28 cellular contexts compared by ENCODE assay signal in genomic region chr1:74611887-74612286, GRCh38.
"Had no signal": no experiment of that assay in that cellular context is flagged by ENCODE, and none has a peak within 500 bp of the region (broad histone marks: within the 10 kb centered on the region; RNA-seq: fewer than 3 reads in every experiment).

No MANE protein-coding gene starts in this region.

- H3K27ac ChIP-seq: brain microvascular endothelial cell, SK-N-MC had no signal

- H3K27me3 Mint-ChIP-seq: activated B cell treated with CpG ODN at 0.5 μM for 24 hours; activated CD4-positive, alpha-beta memory T cell treated with anti-CD3 and anti-CD28 coated beads, Interleukin-2, amount 10 ng/mL, durations not matched to agents 7 days and 5 days had no signal

- H3K36me3 Mint-ChIP-seq: activated naive CD4-positive, alpha-beta T cell treated with anti-CD3 and anti-CD28 coated beads, Interleukin-2, amount 50 U/mL, for 24 hours had no signal

- ATAC-seq: Panc1, Right ventricle myocardium inferior had no signal

- H3K4me1 Mint-ChIP-seq: activated B cell treated with CpG ODN at 0.5 μM for 24 hours; activated CD4-positive, alpha-beta memory T cell treated with anti-CD3 and anti-CD28 coated beads, Interleukin-2, amount 10 ng/mL, durations not matched to agents 7 days and 5 days; activated naive CD4-positive, alpha-beta T cell treated with anti-CD3 and anti-CD28 coated beads, Interleukin-2, amount 50 U/mL, for 24 hours had no signal

- H3K4me3 ChIP-seq: SK-N-MC had no signal

- H3K27ac Mint-ChIP-seq: activated B cell treated with CpG ODN at 0.5 μM for 24 hours; activated CD4-positive, alpha-beta memory T cell treated with anti-CD3 and anti-CD28 coated beads, Interleukin-2, amount 10 ng/mL, durations not matched to agents 7 days and 5 days; activated naive CD4-positive, alpha-beta T cell treated with anti-CD3 and anti-CD28 coated beads, Interleukin-2, amount 50 U/mL, for 24 hours; T-helper 1 cell treated with Interleukin-12 subunit alpha and Interleukin-12 subunit beta and Interleukin-4 antibody, amounts not matched to agents 30 μg/mL and 1 μg/mL, for 36 hours had no signal

- H3K36me3 ChIP-seq: brain microvascular endothelial cell had no signal

- H3K27me3 ChIP-seq: brain microvascular endothelial cell had no signal

- DNase-seq: activated B cell treated with CpG ODN at 0.5 μM for 24 hours; activated CD4-positive, alpha-beta memory T cell treated with anti-CD3 and anti-CD28 coated beads, Interleukin-2, amount 10 ng/mL, durations not matched to agents 7 days and 5 days; activated CD4-positive, alpha-beta T cell treated with anti-CD3 and anti-CD28 coated beads for 1 hour; activated CD4-positive, alpha-beta T cell treated with anti-CD3 and anti-CD28 coated beads, Interleukin-2, amount 50 U/mL, for 1 hour; activated CD8-positive, alpha-beta memory T cell treated with anti-CD3 and anti-CD28 coated beads, Interleukin-2, amount 50 U/mL, for 4 hours; activated naive CD4-positive, alpha-beta T cell; activated T-cell treated with anti-CD3 and anti-CD28 coated beads, Interleukin-2, amount 50 U/mL, for 1 hour; amygdala; brain microvascular endothelial cell; cerebellar nuclear complex; Karpas-422; MM.1S; NCI-H1105; NCI-H1436 treated with DMSO at 0.1 percent for 48 hours; NCI-H187; NCI-H2081; NCI-H2171; NCI-H2227 treated with DMSO at 0.1 percent for 48 hours; NCI-H526; NCI-H774; RPMI8226 had no signal

- H3K4me3 Mint-ChIP-seq: activated B cell treated with CpG ODN at 0.5 μM for 24 hours; activated CD4-positive, alpha-beta memory T cell treated with anti-CD3 and anti-CD28 coated beads, Interleukin-2, amount 10 ng/mL, durations not matched to agents 7 days and 5 days; activated naive CD4-positive, alpha-beta T cell treated with anti-CD3 and anti-CD28 coated beads, Interleukin-2, amount 50 U/mL, for 24 hours; T-helper 1 cell treated with Interleukin-12 subunit alpha and Interleukin-12 subunit beta and Interleukin-4 antibody, amounts not matched to agents 30 μg/mL and 1 μg/mL, for 36 hours had no signal

- FAIRE-seq: astrocyte, colon had no signal

- H3K9me3 Mint-ChIP-seq: activated B cell treated with CpG ODN at 0.5 μM for 24 hours; activated CD4-positive, alpha-beta memory T cell treated with anti-CD3 and anti-CD28 coated beads, Interleukin-2, amount 10 ng/mL, durations not matched to agents 7 days and 5 days; activated naive CD4-positive, alpha-beta T cell treated with anti-CD3 and anti-CD28 coated beads, Interleukin-2, amount 50 U/mL, for 24 hours; T-helper 1 cell treated with Interleukin-12 subunit alpha and Interleukin-12 subunit beta and Interleukin-4 antibody, amounts not matched to agents 30 μg/mL and 1 μg/mL, for 36 hours had no signal
